In the genomic region with DNA sequence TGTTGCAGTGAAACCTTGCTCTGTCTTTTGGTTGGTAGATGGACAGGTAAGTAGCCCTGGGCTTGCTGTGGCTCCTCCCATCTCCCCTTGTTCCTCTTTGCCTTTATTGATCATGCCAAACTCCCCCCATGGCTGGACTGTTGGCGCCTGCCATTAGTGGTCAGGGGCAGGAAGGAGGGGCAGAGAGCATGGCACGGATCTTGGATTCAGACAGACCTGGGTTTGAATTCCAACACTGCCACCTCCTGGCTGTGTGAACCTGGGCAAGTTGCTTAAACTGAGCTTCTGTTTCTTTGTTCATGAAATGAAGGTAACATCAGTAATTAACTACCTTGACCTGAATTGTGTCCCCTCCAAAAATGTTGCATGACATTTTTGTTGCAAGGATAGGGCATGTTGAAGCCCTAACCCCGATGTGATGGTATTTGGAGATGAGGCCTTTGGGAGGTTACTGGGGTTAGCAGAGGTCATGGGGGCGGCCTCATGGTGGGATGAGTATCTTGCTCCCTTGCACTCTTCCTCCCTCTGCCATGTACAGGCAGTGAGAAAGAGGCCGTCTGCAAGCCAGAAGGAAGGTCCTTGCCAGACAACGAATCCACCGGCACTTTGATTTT, we compare ENCODE assay signal across 9 cellular contexts. TPM values are rescaled to one million over a fixed set of nuclear protein-coding genes. Genes with fewer than 3 reads are reported as not detected.
A peak's percentile ranks its signal among the peaks of the same experiment; 100 is the strongest.
DNase-seq lines count a peak whose midpoint lies in the region; ATAC-seq and TF ChIP-seq lines count a peak whose summit lies in the region.
"Had no signal": no experiment of that assay in that cellular context is flagged by ENCODE, and none has a peak within 500 bp of the region (broad histone marks: within the 10 kb centered on the region; RNA-seq: fewer than 3 reads in every experiment).

No MANE protein-coding gene starts in this region.

- no peaks in the 10 kb centered on the region for H3K36me3 Mint-ChIP-seq in stimulated activated memory B cell treated with anti-CD40 and anti-IgM and Interleukin-4, amounts not matched to agents 10 μg/mL and 1 μg/mL and 100 μg/mL, for 72 hours

- TF ChIP-seq CTCF in cardiac muscle cell (IDR thresholded peaks at IDR 0.05; ENCODE audit: low read depth, low read length) (peak; percentile 71), RWPE2 (IDR thresholded peaks at IDR 0.05; ENCODE audit: poor library complexity, severe bottlenecking) (peak; percentile 61)

- peaks cover 22% of the 10 kb centered on the region for H3K4me1 Mint-ChIP-seq in stimulated activated memory B cell treated with anti-CD40 and anti-IgM and Interleukin-4, amounts not matched to agents 10 μg/mL and 1 μg/mL and 100 μg/mL, for 72 hours

- intact Hi-C loops in left cardiac atrium (cut with DNase I), result loop anchor here (2.0 to 10.0 kb wide), 5 partner anchors 47 to 320 kb away; no protein-coding TSS in a partner anchor

- no peaks in the 10 kb centered on the region for H3K27me3 Mint-ChIP-seq in stimulated activated memory B cell treated with anti-CD40 and anti-IgM and Interleukin-4, amounts not matched to agents 10 μg/mL and 1 μg/mL and 100 μg/mL, for 72 hours

- H3K9me3 ChIP-seq in cardiac muscle cell (ENCODE audit: low read depth) (no peaks in the 10 kb centered on the region), RWPE2 (ENCODE audit: severe bottlenecking) (no peaks in the 10 kb centered on the region)

- H3K27me3 ChIP-seq in cardiac muscle cell (no peaks in the 10 kb centered on the region), RWPE2 (ENCODE audit: insufficient read depth, poor library complexity, severe bottlenecking) (no peaks in the 10 kb centered on the region)

- H3K4me1 ChIP-seq in cardiac muscle cell (ENCODE audit: low read depth) (no peaks in the 10 kb centered on the region), RWPE2 (ENCODE audit: insufficient read depth, poor library complexity, severe bottlenecking) (peaks cover 14% of the 10 kb centered on the region)

- no peaks in the 10 kb centered on the region for H3K9me3 Mint-ChIP-seq in stimulated activated memory B cell treated with anti-CD40 and anti-IgM and Interleukin-4, amounts not matched to agents 10 μg/mL and 1 μg/mL and 100 μg/mL, for 72 hours
- H3K9me3 Mint-ChIP-seq: stimulated activated effector memory CD8-positive, alpha-beta T cell treated with anti-CD3 and anti-CD28 coated beads, Interleukin-12 subunit alpha, Interleukin-12 subunit beta, amount 100 ng/mL, for 72 hours had no signal

- H3K27ac ChIP-seq in cardiac muscle cell (no peak overlapping the region), RWPE2 (ENCODE audit: poor library complexity, severe bottlenecking) (no peak overlapping the region)

- DNase-seq in cardiac muscle cell (ENCODE audit: low read depth in 1 of 2, low spot score in 1 of 2) (peak; percentile 69 to 72), left cardiac atrium (no peak), LoVo (ENCODE audit: low spot score) (peak; percentile 35), RWPE2 (ENCODE audit: low spot score) (no peak), foreskin melanocyte (peak; percentile 24)
- no peak for DNase-seq in activated CD4-positive, CD25-positive, alpha-beta regulatory T cell treated with anti-CD3 and anti-CD28 coated beads, Interleukin-2, amount 50 U/mL, for 72 hours

- no peak overlapping the region for H3K4me3 Mint-ChIP-seq in stimulated activated memory B cell treated with anti-CD40 and anti-IgM and Interleukin-4, amounts not matched to agents 10 μg/mL and 1 μg/mL and 100 μg/mL, for 72 hours
- H3K4me3 Mint-ChIP-seq: stimulated activated effector memory CD8-positive, alpha-beta T cell treated with anti-CD3 and anti-CD28 coated beads, Interleukin-12 subunit alpha, Interleukin-12 subunit beta, amount 100 ng/mL, for 72 hours had no signal

- no peak overlapping the region for H3K4me3 ChIP-seq in cardiac muscle cell
- no peak overlapping the region for H3K4me3 ChIP-seq in RWPE2 (ENCODE audit: severe bottlenecking)

- H3K36me3 ChIP-seq in cardiac muscle cell (no peaks in the 10 kb centered on the region), RWPE2 (ENCODE audit: low read depth) (peaks cover 82% of the 10 kb centered on the region)

- ATAC-seq in left cardiac atrium (no peak), RWPE2 (ENCODE audit: low read depth) (no peak), HG02798 (IDR thresholded peaks at IDR 0.05; ENCODE audit: poor library complexity, unreplicated experiment) (no peak)
- ATAC-seq in stimulated activated memory B cell treated with anti-CD40 and anti-IgM and Interleukin-4, amounts not matched to agents 10 μg/mL and 1 μg/mL and 100 μg/mL, for 72 hours, result no peak
- ATAC-seq: stimulated activated effector memory CD8-positive, alpha-beta T cell treated with anti-CD3 and anti-CD28 coated beads, Interleukin-12 subunit alpha, Interleukin-12 subunit beta, amount 100 ng/mL, for 72 hours had no signal

- peak overlapping the region; percentile 25 for H3K27ac Mint-ChIP-seq in stimulated activated memory B cell treated with anti-CD40 and anti-IgM and Interleukin-4, amounts not matched to agents 10 μg/mL and 1 μg/mL and 100 μg/mL, for 72 hours
- H3K27ac Mint-ChIP-seq: stimulated activated effector memory CD8-positive, alpha-beta T cell treated with anti-CD3 and anti-CD28 coated beads, Interleukin-12 subunit alpha, Interleukin-12 subunit beta, amount 100 ng/mL, for 72 hours had no signal

RNA-seq across cellular contexts. Expression of gene SLC2A9, which starts 6.0 kb away (rescaled TPM):
- total RNA-seq in cardiac muscle cell, result 0.42 and 0.95 TPM in 2 replicates
- polyA plus RNA-seq in cardiac muscle cell, result 1.1 and 1.3 TPM in 2 replicates
- total RNA-seq in left cardiac atrium, result 10 to 100 TPM; 10.3 to 12.4 TPM

Comparison
In these comparisons a context has a peak if more than half of its experiments do, and no peak if none do; other contexts are left out.
1. DNase-seq: peak in cardiac muscle cell (2 of 2), LoVo (single experiment) and foreskin melanocyte (single experiment); none in left cardiac atrium (single experiment), RWPE2 (single experiment) and activated CD4-positive, CD25-positive, alpha-beta regulatory T cell treated with anti-CD3 and anti-CD28 coated beads, Interleukin-2, amount 50 U/mL, for 72 hours (single experiment).